ENCODE assay signal across 27 cellular contexts in the genomic region with DNA sequence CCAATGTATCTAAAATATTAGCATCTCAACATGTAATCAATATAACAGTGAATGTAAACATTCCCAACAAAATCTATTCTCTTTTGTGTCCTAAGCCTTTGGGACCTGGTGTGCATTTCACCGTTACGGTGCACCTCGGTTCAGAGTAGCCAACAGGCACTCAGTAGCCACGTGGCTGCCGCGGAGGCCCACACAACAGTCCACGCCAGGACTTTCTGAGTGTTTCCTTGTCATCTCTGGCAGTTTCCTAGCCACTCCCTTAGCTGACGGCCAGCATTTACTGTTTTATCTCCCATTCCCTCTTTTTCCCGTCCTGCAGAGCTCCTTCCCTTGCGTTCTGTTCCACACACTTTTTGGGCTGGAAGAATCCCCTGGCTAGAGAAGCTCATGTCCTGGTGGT.
"Had no signal": no experiment of that assay in that cellular context is flagged by ENCODE, and none has a peak within 500 bp of the region (broad histone marks: within the 10 kb centered on the region; RNA-seq: fewer than 3 reads in every experiment).

No MANE protein-coding gene starts in this region.

- H3K4me1 ChIP-seq: left lung, lower lobe of right lung, uterus had no signal

- H3K4me2 ChIP-seq: hepatocyte had no signal

- H3K4me1 Mint-ChIP-seq: naive thymus-derived CD8-positive, alpha-beta T cell; stimulated activated memory B cell treated with anti-CD40 and anti-IgM and Interleukin-4, amounts not matched to agents 10 μg/mL and 1 μg/mL and 100 μg/mL, for 72 hours had no signal

- H3K36me3 ChIP-seq: ovary, uterus had no signal

- H2AFZ ChIP-seq: hepatocyte had no signal

- ATAC-seq: left colon; left lung; lower lobe of right lung; naive thymus-derived CD8-positive, alpha-beta T cell; sciatic nerve; stimulated activated memory B cell treated with anti-CD40 and anti-IgM and Interleukin-4, amounts not matched to agents 10 μg/mL and 1 μg/mL and 100 μg/mL, for 72 hours; stimulated activated naive CD8-positive, alpha-beta T cell treated with anti-CD3 and anti-CD28 coated beads, Interleukin-15, amount 100 ng/mL, for 72 hours had no signal

- H3K27me3 Mint-ChIP-seq: naive thymus-derived CD8-positive, alpha-beta T cell; progenitor cell of endocrine pancreas; stimulated activated memory B cell treated with anti-CD40 and anti-IgM and Interleukin-4, amounts not matched to agents 10 μg/mL and 1 μg/mL and 100 μg/mL, for 72 hours; stimulated activated naive CD8-positive, alpha-beta T cell treated with anti-CD3 and anti-CD28 coated beads, Interleukin-15, amount 100 ng/mL, for 72 hours; type B pancreatic cell had no signal

- H3K27me3 ChIP-seq: heart right ventricle, hepatocyte, left lung, ovary, right atrium auricular region, tibial nerve, uterus had no signal

- H3K79me2 ChIP-seq: hepatocyte had no signal

- H3K27ac ChIP-seq: heart right ventricle, hepatocyte, left lung, lower lobe of right lung, ovary, right atrium auricular region, skin epidermis, tibial nerve, uterus had no signal

- H3K9me3 ChIP-seq: heart right ventricle, left lung, lower lobe of right lung, ovary, right atrium auricular region, tibial nerve, uterus had no signal

- H3K27ac Mint-ChIP-seq: nephron; progenitor cell of endocrine pancreas; stimulated activated memory B cell treated with anti-CD40 and anti-IgM and Interleukin-4, amounts not matched to agents 10 μg/mL and 1 μg/mL and 100 μg/mL, for 72 hours; stimulated activated naive CD8-positive, alpha-beta T cell treated with anti-CD3 and anti-CD28 coated beads, Interleukin-15, amount 100 ng/mL, for 72 hours; type B pancreatic cell had no signal

- H3K4me3 ChIP-seq: heart right ventricle, hepatocyte, left lung, lower lobe of right lung, ovary, right atrium auricular region, skin epidermis, tibial nerve, uterus had no signal

- H3K4me3 Mint-ChIP-seq: naive thymus-derived CD8-positive, alpha-beta T cell; nephron; stimulated activated memory B cell treated with anti-CD40 and anti-IgM and Interleukin-4, amounts not matched to agents 10 μg/mL and 1 μg/mL and 100 μg/mL, for 72 hours; stimulated activated naive CD8-positive, alpha-beta T cell treated with anti-CD3 and anti-CD28 coated beads, Interleukin-15, amount 100 ng/mL, for 72 hours; type B pancreatic cell had no signal

- H3K9me3 Mint-ChIP-seq: naive thymus-derived CD8-positive, alpha-beta T cell; nephron; stimulated activated memory B cell treated with anti-CD40 and anti-IgM and Interleukin-4, amounts not matched to agents 10 μg/mL and 1 μg/mL and 100 μg/mL, for 72 hours; stimulated activated naive CD8-positive, alpha-beta T cell treated with anti-CD3 and anti-CD28 coated beads, Interleukin-15, amount 100 ng/mL, for 72 hours; type B pancreatic cell had no signal

- DNase-seq: heart right ventricle; islet precursor cell; kidney glomerular epithelial cell; left colon; left lung; lower lobe of right lung; mammary epithelial cell; mesenchymal stem cell; ovary; stimulated activated CD4-positive, alpha-beta T cell treated with anti-CD3 and anti-CD28 coated beads, Interleukin-12 subunit alpha, Interleukin-12 subunit beta, amount 100 ng/mL, for 4 hours; stimulated activated CD4-positive, alpha-beta T cell treated with anti-CD3 and anti-CD28 coated beads, Interleukin-15, amount 100 ng/mL, for 24 hours; stimulated activated CD4-positive, alpha-beta T cell treated with anti-CD3 and anti-CD28 coated beads, Interleukin-2, amount 100 ng/mL, for 24 hours; stimulated activated CD4-positive, alpha-beta T cell treated with anti-CD3 and anti-CD28 coated beads, Interleukin-4, amount 100 ng/mL, for 24 hours; stimulated activated naive CD4-positive, alpha-beta T cell treated with Interleukin-2 at 50 U/mL for 16 hours; stimulated activated naive CD8-positive, alpha-beta T cell treated with anti-CD3 and anti-CD28 coated beads, Interleukin-15, amount 100 ng/mL, for 72 hours; substantia nigra; uterus had no signal
